1 cellular context compared by ENCODE assay signal in the genomic region with DNA sequence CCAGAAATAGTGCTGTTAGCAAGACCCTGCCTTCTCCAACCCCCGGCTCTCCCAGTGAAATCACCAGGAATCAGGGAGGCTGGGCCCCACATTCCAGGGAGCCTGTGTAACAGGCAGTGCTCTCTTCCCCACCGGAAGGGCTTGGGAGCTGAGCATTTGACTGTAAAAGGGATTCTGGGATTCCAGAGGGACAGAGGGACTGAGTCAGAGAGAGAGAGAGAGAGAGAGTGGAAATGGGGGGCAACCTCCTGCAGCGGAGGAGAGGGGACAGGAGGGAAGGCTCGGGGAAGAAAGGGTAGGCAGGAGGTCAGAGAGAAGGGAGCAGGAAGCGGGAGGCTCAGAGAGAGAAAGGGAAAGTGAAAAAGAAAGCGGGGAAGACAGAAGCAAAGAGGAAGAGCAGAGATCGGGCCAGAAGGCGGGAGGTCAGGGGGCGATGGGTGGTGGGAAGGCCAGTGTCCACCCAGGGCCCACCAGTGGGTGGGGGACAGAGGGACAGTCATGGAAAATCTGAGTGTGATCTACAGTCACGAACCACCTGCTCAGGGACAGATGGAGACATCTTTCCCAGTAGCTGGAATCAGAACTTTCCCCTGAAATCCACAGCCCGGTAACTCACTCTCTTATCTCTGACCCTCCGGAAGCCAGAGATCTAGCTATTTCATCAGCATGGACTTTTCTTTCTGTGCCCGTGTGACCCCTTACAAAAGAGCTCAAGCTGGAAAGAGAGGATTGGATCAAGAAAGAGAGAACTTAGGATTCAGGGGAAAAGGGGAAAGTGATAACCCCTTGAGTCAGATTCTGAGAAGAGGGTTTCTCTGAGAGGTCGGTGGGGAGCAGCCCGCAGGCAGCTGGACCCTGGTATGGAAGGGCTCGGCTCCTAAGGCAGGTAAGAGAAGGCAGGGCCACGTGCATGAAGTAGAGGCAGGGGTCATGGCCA.
TF ChIP-seq lines count a peak whose summit lies in the region.

No MANE protein-coding gene starts in this region.

TF ChIP-seq in HepG2, 621 proteins besides CTCF, POLR2A, EP300 and RAD21 (continued from another document and continues in another):
- TF ChIP-seq NPAS2 (CRISPR knock-in tag; IDR thresholded peaks at IDR 0.05; ENCODE audit: borderline replicate concordance) (no peak), PAF1 (CRISPR knock-in tag; IDR thresholded peaks at IDR 0.05) (no peak), ZNF383 (CRISPR knock-in tag; IDR thresholded peaks at IDR 0.05; ENCODE audit: borderline replicate concordance) (no peak), GABPB1 (CRISPR knock-in tag; IDR thresholded peaks at IDR 0.05) (peak; percentile 62), ZNF850 (CRISPR knock-in tag; conservative IDR thresholded peaks at IDR 0.05) (no peak; the same call in 1 of the 2 replicates), SIN3B (IDR thresholded peaks at IDR 0.05; ENCODE audit: low read length) (no peak), GTF2F1 (IDR thresholded peaks at IDR 0.05; ENCODE audit: low read length) (no peak), BRD4 (CRISPR knock-in tag; IDR thresholded peaks at IDR 0.05) (peak; percentile 74; the same call in 1 of the 2 replicates), ZSCAN21 (CRISPR knock-in tag; IDR thresholded peaks at IDR 0.05; ENCODE audit: borderline replicate concordance) (no peak), PPARG (CRISPR knock-in tag; conservative IDR thresholded peaks at IDR 0.05) (peak; percentile 66; the same call in 1 of the 2 replicates), ZNF563 (CRISPR knock-in tag; IDR thresholded peaks at IDR 0.05) (no peak), NR3C1 (CRISPR knock-in tag; IDR thresholded peaks at IDR 0.05) (no peak), KDM4B (CRISPR knock-in tag; IDR thresholded peaks at IDR 0.05) (no peak; the same call in 1 of the 2 replicates), HNRNPLL (IDR thresholded peaks at IDR 0.05; ENCODE audit: low read depth, low read length, poor library complexity, severe bottlenecking) (no peak)
- TF ChIP-seq, protein P1, sequence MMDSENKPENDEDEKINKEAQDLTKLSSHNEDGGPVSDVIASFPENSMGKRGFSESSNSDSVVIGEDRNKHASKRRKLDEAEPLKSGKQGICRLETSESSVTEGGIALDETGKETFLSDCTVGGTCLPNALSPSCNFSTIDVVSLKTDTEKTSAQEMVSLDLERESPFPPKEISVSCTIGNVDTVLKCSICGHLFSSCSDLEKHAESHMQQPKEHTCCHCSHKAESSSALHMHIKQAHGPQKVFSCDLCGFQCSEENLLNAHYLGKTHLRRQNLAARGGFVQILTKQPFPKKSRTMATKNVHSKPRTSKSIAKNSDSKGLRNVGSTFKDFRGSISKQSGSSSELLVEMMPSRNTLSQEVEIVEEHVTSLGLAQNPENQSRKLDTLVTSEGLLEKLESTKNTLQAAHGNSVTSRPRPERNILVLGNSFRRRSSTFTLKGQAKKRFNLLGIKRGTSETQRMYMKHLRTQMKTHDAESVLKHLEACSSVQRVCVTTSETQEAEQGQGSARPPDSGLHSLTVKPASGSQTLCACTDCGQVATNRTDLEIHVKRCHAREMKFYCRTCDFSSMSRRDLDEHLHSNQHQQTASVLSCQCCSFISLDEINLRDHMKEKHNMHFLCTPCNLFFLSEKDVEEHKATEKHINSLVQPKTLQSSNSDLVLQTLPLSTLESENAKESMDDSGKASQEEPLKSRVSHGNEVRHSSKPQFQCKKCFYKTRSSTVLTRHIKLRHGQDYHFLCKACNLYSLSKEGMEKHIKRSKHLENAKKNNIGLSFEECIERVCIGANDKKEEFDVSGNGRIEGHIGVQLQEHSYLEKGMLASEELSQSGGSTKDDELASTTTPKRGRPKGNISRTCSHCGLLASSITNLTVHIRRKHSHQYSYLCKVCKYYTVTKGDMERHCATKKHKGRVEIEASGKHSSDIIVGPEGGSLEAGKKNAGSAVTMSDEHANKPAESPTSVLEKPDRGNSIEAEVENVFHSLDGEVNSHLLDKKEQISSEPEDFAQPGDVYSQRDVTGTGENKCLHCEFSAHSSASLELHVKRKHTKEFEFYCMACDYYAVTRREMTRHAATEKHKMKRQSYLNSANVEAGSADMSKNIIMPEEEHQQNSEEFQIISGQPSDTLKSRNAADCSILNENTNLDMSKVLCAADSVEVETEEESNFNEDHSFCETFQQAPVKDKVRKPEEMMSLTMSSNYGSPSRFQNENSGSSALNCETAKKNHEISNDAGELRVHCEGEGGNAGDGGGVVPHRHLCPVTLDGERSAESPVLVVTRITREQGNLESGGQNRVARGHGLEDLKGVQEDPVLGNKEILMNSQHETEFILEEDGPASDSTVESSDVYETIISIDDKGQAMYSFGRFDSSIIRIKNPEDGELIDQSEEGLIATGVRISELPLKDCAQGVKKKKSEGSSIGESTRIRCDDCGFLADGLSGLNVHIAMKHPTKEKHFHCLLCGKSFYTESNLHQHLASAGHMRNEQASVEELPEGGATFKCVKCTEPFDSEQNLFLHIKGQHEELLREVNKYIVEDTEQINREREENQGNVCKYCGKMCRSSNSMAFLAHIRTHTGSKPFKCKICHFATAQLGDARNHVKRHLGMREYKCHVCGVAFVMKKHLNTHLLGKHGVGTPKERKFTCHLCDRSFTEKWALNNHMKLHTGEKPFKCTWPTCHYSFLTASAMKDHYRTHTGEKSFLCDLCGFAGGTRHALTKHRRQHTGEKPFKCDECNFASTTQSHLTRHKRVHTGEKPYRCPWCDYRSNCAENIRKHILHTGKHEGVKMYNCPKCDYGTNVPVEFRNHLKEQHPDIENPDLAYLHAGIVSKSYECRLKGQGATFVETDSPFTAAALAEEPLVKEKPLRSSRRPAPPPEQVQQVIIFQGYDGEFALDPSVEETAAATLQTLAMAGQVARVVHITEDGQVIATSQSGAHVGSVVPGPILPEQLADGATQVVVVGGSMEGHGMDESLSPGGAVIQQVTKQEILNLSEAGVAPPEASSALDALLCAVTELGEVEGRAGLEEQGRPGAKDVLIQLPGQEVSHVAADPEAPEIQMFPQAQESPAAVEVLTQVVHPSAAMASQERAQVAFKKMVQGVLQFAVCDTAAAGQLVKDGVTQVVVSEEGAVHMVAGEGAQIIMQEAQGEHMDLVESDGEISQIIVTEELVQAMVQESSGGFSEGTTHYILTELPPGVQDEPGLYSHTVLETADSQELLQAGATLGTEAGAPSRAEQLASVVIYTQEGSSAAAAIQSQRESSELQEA (CRISPR knock-in tag; IDR thresholded peaks at IDR 0.05; ENCODE audit: not compliant biosample characterization), result no peak
- TF ChIP-seq, protein P2, sequence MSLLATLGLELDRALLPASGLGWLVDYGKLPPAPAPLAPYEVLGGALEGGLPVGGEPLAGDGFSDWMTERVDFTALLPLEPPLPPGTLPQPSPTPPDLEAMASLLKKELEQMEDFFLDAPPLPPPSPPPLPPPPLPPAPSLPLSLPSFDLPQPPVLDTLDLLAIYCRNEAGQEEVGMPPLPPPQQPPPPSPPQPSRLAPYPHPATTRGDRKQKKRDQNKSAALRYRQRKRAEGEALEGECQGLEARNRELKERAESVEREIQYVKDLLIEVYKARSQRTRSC (CRISPR knock-in tag; IDR thresholded peaks at IDR 0.05; ENCODE audit: low read depth), result no peak
- TF ChIP-seq, protein P3, sequence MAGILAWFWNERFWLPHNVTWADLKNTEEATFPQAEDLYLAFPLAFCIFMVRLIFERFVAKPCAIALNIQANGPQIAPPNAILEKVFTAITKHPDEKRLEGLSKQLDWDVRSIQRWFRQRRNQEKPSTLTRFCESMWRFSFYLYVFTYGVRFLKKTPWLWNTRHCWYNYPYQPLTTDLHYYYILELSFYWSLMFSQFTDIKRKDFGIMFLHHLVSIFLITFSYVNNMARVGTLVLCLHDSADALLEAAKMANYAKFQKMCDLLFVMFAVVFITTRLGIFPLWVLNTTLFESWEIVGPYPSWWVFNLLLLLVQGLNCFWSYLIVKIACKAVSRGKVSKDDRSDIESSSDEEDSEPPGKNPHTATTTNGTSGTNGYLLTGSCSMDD (CRISPR knock-in tag; IDR thresholded peaks at IDR 0.05), result no peak
- TF ChIP-seq, protein P4, sequence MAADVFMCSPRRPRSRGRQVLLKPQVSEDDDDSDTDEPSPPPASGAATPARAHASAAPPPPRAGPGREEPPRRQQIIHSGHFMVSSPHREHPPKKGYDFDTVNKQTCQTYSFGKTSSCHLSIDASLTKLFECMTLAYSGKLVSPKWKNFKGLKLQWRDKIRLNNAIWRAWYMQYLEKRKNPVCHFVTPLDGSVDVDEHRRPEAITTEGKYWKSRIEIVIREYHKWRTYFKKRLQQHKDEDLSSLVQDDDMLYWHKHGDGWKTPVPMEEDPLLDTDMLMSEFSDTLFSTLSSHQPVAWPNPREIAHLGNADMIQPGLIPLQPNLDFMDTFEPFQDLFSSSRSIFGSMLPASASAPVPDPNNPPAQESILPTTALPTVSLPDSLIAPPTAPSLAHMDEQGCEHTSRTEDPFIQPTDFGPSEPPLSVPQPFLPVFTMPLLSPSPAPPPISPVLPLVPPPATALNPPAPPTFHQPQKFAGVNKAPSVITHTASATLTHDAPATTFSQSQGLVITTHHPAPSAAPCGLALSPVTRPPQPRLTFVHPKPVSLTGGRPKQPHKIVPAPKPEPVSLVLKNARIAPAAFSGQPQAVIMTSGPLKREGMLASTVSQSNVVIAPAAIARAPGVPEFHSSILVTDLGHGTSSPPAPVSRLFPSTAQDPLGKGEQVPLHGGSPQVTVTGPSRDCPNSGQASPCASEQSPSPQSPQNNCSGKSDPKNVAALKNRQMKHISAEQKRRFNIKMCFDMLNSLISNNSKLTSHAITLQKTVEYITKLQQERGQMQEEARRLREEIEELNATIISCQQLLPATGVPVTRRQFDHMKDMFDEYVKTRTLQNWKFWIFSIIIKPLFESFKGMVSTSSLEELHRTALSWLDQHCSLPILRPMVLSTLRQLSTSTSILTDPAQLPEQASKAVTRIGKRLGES (CRISPR knock-in tag; IDR thresholded peaks at IDR 0.05; ENCODE audit: borderline replicate concordance), result no peak
- TF ChIP-seq, protein P5, sequence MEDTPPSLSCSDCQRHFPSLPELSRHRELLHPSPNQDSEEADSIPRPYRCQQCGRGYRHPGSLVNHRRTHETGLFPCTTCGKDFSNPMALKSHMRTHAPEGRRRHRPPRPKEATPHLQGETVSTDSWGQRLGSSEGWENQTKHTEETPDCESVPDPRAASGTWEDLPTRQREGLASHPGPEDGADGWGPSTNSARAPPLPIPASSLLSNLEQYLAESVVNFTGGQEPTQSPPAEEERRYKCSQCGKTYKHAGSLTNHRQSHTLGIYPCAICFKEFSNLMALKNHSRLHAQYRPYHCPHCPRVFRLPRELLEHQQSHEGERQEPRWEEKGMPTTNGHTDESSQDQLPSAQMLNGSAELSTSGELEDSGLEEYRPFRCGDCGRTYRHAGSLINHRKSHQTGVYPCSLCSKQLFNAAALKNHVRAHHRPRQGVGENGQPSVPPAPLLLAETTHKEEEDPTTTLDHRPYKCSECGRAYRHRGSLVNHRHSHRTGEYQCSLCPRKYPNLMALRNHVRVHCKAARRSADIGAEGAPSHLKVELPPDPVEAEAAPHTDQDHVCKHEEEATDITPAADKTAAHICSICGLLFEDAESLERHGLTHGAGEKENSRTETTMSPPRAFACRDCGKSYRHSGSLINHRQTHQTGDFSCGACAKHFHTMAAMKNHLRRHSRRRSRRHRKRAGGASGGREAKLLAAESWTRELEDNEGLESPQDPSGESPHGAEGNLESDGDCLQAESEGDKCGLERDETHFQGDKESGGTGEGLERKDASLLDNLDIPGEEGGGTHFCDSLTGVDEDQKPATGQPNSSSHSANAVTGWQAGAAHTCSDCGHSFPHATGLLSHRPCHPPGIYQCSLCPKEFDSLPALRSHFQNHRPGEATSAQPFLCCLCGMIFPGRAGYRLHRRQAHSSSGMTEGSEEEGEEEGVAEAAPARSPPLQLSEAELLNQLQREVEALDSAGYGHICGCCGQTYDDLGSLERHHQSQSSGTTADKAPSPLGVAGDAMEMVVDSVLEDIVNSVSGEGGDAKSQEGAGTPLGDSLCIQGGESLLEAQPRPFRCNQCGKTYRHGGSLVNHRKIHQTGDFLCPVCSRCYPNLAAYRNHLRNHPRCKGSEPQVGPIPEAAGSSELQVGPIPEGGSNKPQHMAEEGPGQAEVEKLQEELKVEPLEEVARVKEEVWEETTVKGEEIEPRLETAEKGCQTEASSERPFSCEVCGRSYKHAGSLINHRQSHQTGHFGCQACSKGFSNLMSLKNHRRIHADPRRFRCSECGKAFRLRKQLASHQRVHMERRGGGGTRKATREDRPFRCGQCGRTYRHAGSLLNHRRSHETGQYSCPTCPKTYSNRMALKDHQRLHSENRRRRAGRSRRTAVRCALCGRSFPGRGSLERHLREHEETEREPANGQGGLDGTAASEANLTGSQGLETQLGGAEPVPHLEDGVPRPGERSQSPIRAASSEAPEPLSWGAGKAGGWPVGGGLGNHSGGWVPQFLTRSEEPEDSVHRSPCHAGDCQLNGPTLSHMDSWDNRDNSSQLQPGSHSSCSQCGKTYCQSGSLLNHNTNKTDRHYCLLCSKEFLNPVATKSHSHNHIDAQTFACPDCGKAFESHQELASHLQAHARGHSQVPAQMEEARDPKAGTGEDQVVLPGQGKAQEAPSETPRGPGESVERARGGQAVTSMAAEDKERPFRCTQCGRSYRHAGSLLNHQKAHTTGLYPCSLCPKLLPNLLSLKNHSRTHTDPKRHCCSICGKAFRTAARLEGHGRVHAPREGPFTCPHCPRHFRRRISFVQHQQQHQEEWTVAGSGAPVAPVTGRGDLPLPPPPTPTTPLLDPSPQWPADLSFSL (CRISPR knock-in tag; IDR thresholded peaks at IDR 0.05), result no peak
- TF ChIP-seq, protein P6, sequence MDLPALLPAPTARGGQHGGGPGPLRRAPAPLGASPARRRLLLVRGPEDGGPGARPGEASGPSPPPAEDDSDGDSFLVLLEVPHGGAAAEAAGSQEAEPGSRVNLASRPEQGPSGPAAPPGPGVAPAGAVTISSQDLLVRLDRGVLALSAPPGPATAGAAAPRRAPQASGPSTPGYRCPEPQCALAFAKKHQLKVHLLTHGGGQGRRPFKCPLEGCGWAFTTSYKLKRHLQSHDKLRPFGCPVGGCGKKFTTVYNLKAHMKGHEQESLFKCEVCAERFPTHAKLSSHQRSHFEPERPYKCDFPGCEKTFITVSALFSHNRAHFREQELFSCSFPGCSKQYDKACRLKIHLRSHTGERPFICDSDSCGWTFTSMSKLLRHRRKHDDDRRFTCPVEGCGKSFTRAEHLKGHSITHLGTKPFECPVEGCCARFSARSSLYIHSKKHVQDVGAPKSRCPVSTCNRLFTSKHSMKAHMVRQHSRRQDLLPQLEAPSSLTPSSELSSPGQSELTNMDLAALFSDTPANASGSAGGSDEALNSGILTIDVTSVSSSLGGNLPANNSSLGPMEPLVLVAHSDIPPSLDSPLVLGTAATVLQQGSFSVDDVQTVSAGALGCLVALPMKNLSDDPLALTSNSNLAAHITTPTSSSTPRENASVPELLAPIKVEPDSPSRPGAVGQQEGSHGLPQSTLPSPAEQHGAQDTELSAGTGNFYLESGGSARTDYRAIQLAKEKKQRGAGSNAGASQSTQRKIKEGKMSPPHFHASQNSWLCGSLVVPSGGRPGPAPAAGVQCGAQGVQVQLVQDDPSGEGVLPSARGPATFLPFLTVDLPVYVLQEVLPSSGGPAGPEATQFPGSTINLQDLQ (CRISPR knock-in tag; IDR thresholded peaks at IDR 0.05), result no peak
- TF ChIP-seq, protein P7, sequence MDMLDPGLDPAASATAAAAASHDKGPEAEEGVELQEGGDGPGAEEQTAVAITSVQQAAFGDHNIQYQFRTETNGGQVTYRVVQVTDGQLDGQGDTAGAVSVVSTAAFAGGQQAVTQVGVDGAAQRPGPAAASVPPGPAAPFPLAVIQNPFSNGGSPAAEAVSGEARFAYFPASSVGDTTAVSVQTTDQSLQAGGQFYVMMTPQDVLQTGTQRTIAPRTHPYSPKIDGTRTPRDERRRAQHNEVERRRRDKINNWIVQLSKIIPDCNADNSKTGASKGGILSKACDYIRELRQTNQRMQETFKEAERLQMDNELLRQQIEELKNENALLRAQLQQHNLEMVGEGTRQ (IDR thresholded peaks at IDR 0.05; ENCODE audit: low read depth, low read length), result no peak
- TF ChIP-seq, protein P7 (CRISPR knock-in tag; IDR thresholded peaks at IDR 0.05; ENCODE audit: borderline replicate concordance), result no peak
